1 cellular context compared by ENCODE assay signal in genomic region chr20:34426026-34426425, GRCh38.
TF ChIP-seq lines count a peak whose summit lies in the region.

No MANE protein-coding gene starts in this region.

TF ChIP-seq in IMR-90, 13 proteins besides CTCF, POLR2A, EP300 and RAD21 (continued from another document):
- TF ChIP-seq USF2 (IDR thresholded peaks at IDR 0.05; ENCODE audit: low read depth, low read length) (no peak), CEBPB (IDR thresholded peaks at IDR 0.05; ENCODE audit: low read depth, low read length) (no peak), NFE2L2 (IDR thresholded peaks at IDR 0.05; ENCODE audit: low read depth, low read length) (no peak)
TF ChIP-seq in IMR-90: peak in this region for 0.
